Comparison of ENCODE assay signal across 12 cellular contexts in the genomic region with DNA sequence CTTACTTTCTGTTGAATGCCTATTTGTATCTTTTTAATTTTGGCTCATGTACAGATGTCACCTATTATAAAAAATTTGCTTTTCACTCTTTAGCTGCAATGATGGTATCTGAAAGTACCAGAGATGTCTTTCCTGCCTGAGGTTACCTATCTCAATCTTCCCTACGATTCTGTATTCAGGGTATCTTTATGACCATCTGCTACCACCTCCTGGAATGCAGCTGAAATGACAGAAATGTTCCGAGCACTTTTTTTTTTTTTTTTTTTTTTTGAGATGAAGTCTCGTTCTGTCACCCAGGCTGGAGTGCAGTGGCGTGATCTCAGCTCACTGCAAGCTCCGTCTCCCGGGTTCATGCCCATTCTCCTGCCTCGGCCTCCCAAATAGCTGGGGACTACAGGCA.
DNase-seq lines count a peak whose midpoint lies in the region; ATAC-seq, FAIRE-seq and TF ChIP-seq lines count a peak whose summit lies in the region.
"Had no signal": no experiment of that assay in that cellular context is flagged by ENCODE, and none has a peak within 500 bp of the region (broad histone marks: within the 10 kb centered on the region; RNA-seq: fewer than 3 reads in every experiment).

No MANE protein-coding gene starts in this region.

- H2BK15ac ChIP-seq in mesenchymal stem cell (ENCODE audit: low read depth, poor library complexity, severe bottlenecking), result no peak overlapping the region

- POLR2A ChIA-PET in PC-9 (lab: Charles Lee; ENCODE audit: unreplicated experiment), result interaction anchor here (0.7 kb wide), 1 partner anchor 1973 kb away, joined by 3 read pairs; no protein-coding TSS in a partner anchor

- no peak overlapping the region for H3K18ac ChIP-seq in mesenchymal stem cell (ENCODE audit: low read depth in 1 of 2, low read length in 2 of 2)

- no peak overlapping the region for H2AFZ ChIP-seq in PC-9
- H2AFZ ChIP-seq in mesenchymal stem cell (ENCODE audit: low read depth, low read length), result no peak overlapping the region

- no TSS peak for BruUV-seq in PC-9 (replicated peaks; lab: Mats Ljungman, UMichigan)

- no peaks in the 10 kb centered on the region for H3K79me2 ChIP-seq in PC-9 (ENCODE audit: low read depth)

- ATAC-seq in HG02840 (IDR thresholded peaks at IDR 0.05; ENCODE audit: low FRiP score, unreplicated experiment), result no peak
- ATAC-seq: stimulated activated effector memory CD8-positive, alpha-beta T cell treated with anti-CD3 and anti-CD28 coated beads, Interleukin-12 subunit alpha, Interleukin-12 subunit beta, amount 100 ng/mL, for 72 hours had no signal

- H2BK120ac ChIP-seq in mesenchymal stem cell (ENCODE audit: low read depth, low read length), result no peak overlapping the region

- no peak overlapping the region for H3K23ac ChIP-seq in mesenchymal stem cell (ENCODE audit: low read length in 2 of 2)

- no peaks in the 10 kb centered on the region for H3K9me3 ChIP-seq in PC-9 (ENCODE audit: insufficient read depth, low read depth)
- H3K9me3 ChIP-seq in mesenchymal stem cell (ENCODE audit: control insufficient read depth, low read length), result no peaks in the 10 kb centered on the region
- H3K9me3 ChIP-seq: neutrophil had no signal

- intact Hi-C loops in PC-9 (cut with micrococcal nuclease; ENCODE audit: unreplicated experiment), result loop anchor here (1.0 kb wide), 1 partner anchor 257 kb away; no protein-coding TSS in a partner anchor

- no peak overlapping the region for H4K8ac ChIP-seq in mesenchymal stem cell (ENCODE audit: low read length)

- no peaks in the 10 kb centered on the region for H3K9me2 ChIP-seq in PC-9 (ENCODE audit: insufficient read depth)

- H4K91ac ChIP-seq in mesenchymal stem cell (ENCODE audit: low read length), result no peak overlapping the region

- no peak overlapping the region for H3K27ac ChIP-seq in PC-9
- no peak overlapping the region for H3K27ac ChIP-seq in mesenchymal stem cell (ENCODE audit: low read length, poor library complexity, severe bottlenecking)

- H3K27me3 ChIP-seq in PC-9 (ENCODE audit: insufficient read depth, low read depth) (no peaks in the 10 kb centered on the region), mesenchymal stem cell (ENCODE audit: control insufficient read depth in 1 of 2, insufficient read depth in 1 of 2, low read length in 2 of 2) (peaks cover 0 to 23% of the 10 kb centered on the region in 2 experiments)
- H3K27me3 ChIP-seq: neutrophil had no signal

- FAIRE-seq in HTR-8/SVneo (lab: Jason Lieb, UNC), result no peak
- FAIRE-seq: endometrium had no signal

- no peak overlapping the region for H3K14ac ChIP-seq in mesenchymal stem cell (ENCODE audit: low read length in 2 of 2)

- H3K4me1 ChIP-seq in PC-9 (replicated peaks; ENCODE audit: insufficient read depth) (0 out of 2 replicates have a peak, but pooled peaks cover 1% of the 10 kb centered on the region), mesenchymal stem cell (ENCODE audit: control insufficient read depth, insufficient read depth, low read depth, low read length) (peaks cover under 1% of the 10 kb centered on the region)

- no peak overlapping the region for H3K4ac ChIP-seq in mesenchymal stem cell (ENCODE audit: low read depth in 1 of 2, low read length in 2 of 2)

- H3K4me2 ChIP-seq in PC-9 (peak overlapping the region; percentile 26; the same call in 1 of the 2 replicates), mesenchymal stem cell (ENCODE audit: low read length, poor library complexity, severe bottlenecking) (no peak overlapping the region)

- no peak overlapping the region for H2BK12ac ChIP-seq in mesenchymal stem cell (ENCODE audit: low read length in 2 of 2)

- CTCF ChIA-PET in PC-9 (lab: Charles Lee), result interaction anchor here (0.6 to 1.5 kb wide), 3 partner anchors 226 to 654 kb away, joined by 4 to 11 read pairs (median 5); no protein-coding TSS in a partner anchor

- TF ChIP-seq CTCF in AG09309 (IDR thresholded peaks at IDR 0.05; ENCODE audit: control insufficient read depth, insufficient read depth, low read depth, low read length, missing control alignments), result peak; percentile 20
- peak; percentile 45 for TF ChIP-seq CTCF in PC-9 (conservative IDR thresholded peaks at IDR 0.05)
- peak; percentile 17 for TF ChIP-seq CTCF in fibroblast of mammary gland (conservative IDR thresholded peaks at IDR 0.05; ENCODE audit: control insufficient read depth, insufficient read depth, low read depth, low read length)

- WGBS in mesenchymal stem cell, result 0% methylated on average over 1 of the region's 7 CpGs

- no peak for DNase-seq in AG09309 (ENCODE audit: low read depth)
- peak; percentile 42 for DNase-seq in HTR-8/SVneo (ENCODE audit: insufficient read length, low spot score)
- no peak for DNase-seq in PC-9
- DNase-seq in fibroblast of mammary gland (ENCODE audit: low read depth), result peak; percentile 19
- DNase-seq in middle frontal gyrus (ENCODE audit: extremely low spot score, low spot score), result no peak
- no peak for DNase-seq in mesenchymal stem cell
- no peak for DNase-seq in ecto neural progenitor cell (ENCODE audit: low spot score)
- DNase-seq: NCI-H226 had no signal

- no peak overlapping the region for H3K9ac ChIP-seq in mesenchymal stem cell (ENCODE audit: low read length)

- no peak overlapping the region for H3K4me3 ChIP-seq in AG09309 (ENCODE audit: control insufficient read depth, low read depth, low read length)
- H3K4me3 ChIP-seq in PC-9, result no peak overlapping the region
- H3K4me3 ChIP-seq in fibroblast of mammary gland (ENCODE audit: control insufficient read depth, low read depth, low read length), result no peak overlapping the region
- H3K4me3 ChIP-seq in mesenchymal stem cell (ENCODE audit: insufficient read depth in 1 of 2, low read depth in 1 of 2, low read length in 2 of 2), result no peak overlapping the region

- H3K79me1 ChIP-seq in mesenchymal stem cell (replicated peaks; ENCODE audit: low read length, poor library complexity, severe bottlenecking), result no peaks in the 10 kb centered on the region

- no peak overlapping the region for H2AK5ac ChIP-seq in mesenchymal stem cell (ENCODE audit: low read length, severe bottlenecking)

- H3K36me3 ChIP-seq in PC-9 (ENCODE audit: low read depth) (no peaks in the 10 kb centered on the region), mesenchymal stem cell (ENCODE audit: control insufficient read depth in 1 of 2, insufficient read depth in 2 of 2, low read depth in 1 of 2, low read length in 2 of 2) (no peaks in the 10 kb centered on the region)

- H4K20me1 ChIP-seq in PC-9 (ENCODE audit: insufficient read depth), result no peaks in the 10 kb centered on the region

- H2BK5ac ChIP-seq in mesenchymal stem cell (ENCODE audit: low read depth, low read length, poor library complexity, severe bottlenecking), result no peak overlapping the region

- no peaks in the 10 kb centered on the region for H3F3A ChIP-seq in PC-9 (ENCODE audit: insufficient read depth, low read depth)

Comparison
In these comparisons a context has a peak if more than half of its experiments do, and no peak if none do; other contexts are left out.
1. DNase-seq: peak in HTR-8/SVneo (single experiment) and fibroblast of mammary gland (single experiment); none in AG09309 (single experiment), PC-9 (0 of 2), middle frontal gyrus (single experiment), mesenchymal stem cell (single experiment) and ecto neural progenitor cell (single experiment).
2. Peak in every context shown above with its lines, with median percentiles within 50 percentile points of each other: CTCF ChIP-seq.